ENCODE assay signal across 1 cellular context in genomic region chr16:2816751-2817495, GRCh38.
TF ChIP-seq lines count a peak whose summit lies in the region.

TSS of gene PRSS21 (plus strand) at chr16:2817237. CDS start at chr16:2817269, 32 bp downstream.

TF ChIP-seq in K562, 482 proteins besides CTCF, POLR2A, EP300 and RAD21 (continued from another document):
- TF ChIP-seq ZBTB40 (IDR thresholded peaks at IDR 0.05) (0 out of 2 replicates have a peak, but pooled peaks have one; percentile 27), ZBTB40 (CRISPR knock-in tag; IDR thresholded peaks at IDR 0.05) (no peak), LARP7 (IDR thresholded peaks at IDR 0.05) (no peak), ZNF696 (CRISPR knock-in tag; conservative IDR thresholded peaks at IDR 0.05) (no peak), HES1 (IDR thresholded peaks at IDR 0.05; ENCODE audit: low read depth) (no peak), KDM5B (IDR thresholded peaks at IDR 0.05; ENCODE audit: insufficient replicate concordance, low read depth, low read length) (peak; percentile 25), FOXM1 (IDR thresholded peaks at IDR 0.05; ENCODE audit: low read depth) (no peak), FOXM1 (CRISPR knock-in tag; IDR thresholded peaks at IDR 0.05; ENCODE audit: low read depth) (no peak), HCFC1 (IDR thresholded peaks at IDR 0.05; ENCODE audit: low read depth, low read length) (peak; percentile 47), HMGXB4 (CRISPR knock-in tag; IDR thresholded peaks at IDR 0.05) (peak; percentile 59; the same call in 1 of the 2 replicates), POLR2AphosphoS5 (IDR thresholded peaks at IDR 0.05; ENCODE audit: control insufficient read depth, insufficient read depth, low read depth, low read length) (peak; percentile 42; the same call in 1 of the 2 replicates), LCOR (CRISPR knock-in tag; IDR thresholded peaks at IDR 0.05) (no peak), POLR2G (IDR thresholded peaks at IDR 0.05; ENCODE audit: low read depth, low read length) (peak; percentile 85), C11orf30 (IDR thresholded peaks at IDR 0.05; ENCODE audit: low read depth) (no peak), PHF20 (IDR thresholded peaks at IDR 0.05; ENCODE audit: partially characterized antibody) (peak; percentile 46), CBX1 (IDR thresholded peaks at IDR 0.05; ENCODE audit: low read depth) (peak; percentile 57; the same call in 1 of the 2 replicates), ELF1 (tag; IDR thresholded peaks at IDR 0.05) (no peak), CTCFL (IDR thresholded peaks at IDR 0.05; ENCODE audit: borderline replicate concordance, insufficient read depth, low read depth, low read length, poor library complexity, severe bottlenecking) (peak; percentile 97), ARID4B (CRISPR knock-in tag; IDR thresholded peaks at IDR 0.05) (no peak; the same call in 1 of the 2 replicates), RERE (CRISPR knock-in tag; IDR thresholded peaks at IDR 0.05; ENCODE audit: borderline replicate concordance) (0 out of 2 replicates have a peak, but pooled peaks have one; percentile 17), SP1 (CRISPR knock-in tag; IDR thresholded peaks at IDR 0.05) (peak; percentile 57; the same call in 1 of the 2 replicates), KAT7 (CRISPR knock-in tag; IDR thresholded peaks at IDR 0.05; ENCODE audit: borderline replicate concordance) (peak; percentile 78; the same call in 1 of the 2 replicates), SMC3 (conservative IDR thresholded peaks at IDR 0.05; ENCODE audit: insufficient read depth, low read depth, low read length) (0 out of 2 replicates have a peak, but pooled peaks have one; percentile 20), MNT (conservative IDR thresholded peaks at IDR 0.05) (no peak), RBFOX2 (IDR thresholded peaks at IDR 0.05; ENCODE audit: low read depth, low read length) (peak; percentile 79), MIER1 (IDR thresholded peaks at IDR 0.05; ENCODE audit: low read depth) (0 out of 2 replicates have a peak, but pooled peaks have one; percentile 38), RBM22 (IDR thresholded peaks at IDR 0.05; ENCODE audit: low read depth, low read length, poor library complexity, severe bottlenecking) (no peak)
TF ChIP-seq in K562: peak in this region for 49.
